Comparison of ENCODE assay signal across 8 cellular contexts in genomic region chr1:2044510-2045319, GRCh38. TPM values are rescaled to one million over a fixed set of nuclear protein-coding genes. Genes with fewer than 3 reads are reported as not detected.
A peak's percentile ranks its signal among the peaks of the same experiment; 100 is the strongest.
DNase-seq lines count a peak whose midpoint lies in the region; ATAC-seq, FAIRE-seq and TF ChIP-seq lines count a peak whose summit lies in the region.

No MANE protein-coding gene starts in this region.

- H3K9me3 ChIP-seq in A673 (ENCODE audit: low read depth, low read length, poor library complexity, severe bottlenecking), result no peaks in the 10 kb centered on the region
- no peaks in the 10 kb centered on the region for H3K9me3 ChIP-seq in naive thymus-derived CD4-positive, alpha-beta T cell (ENCODE audit: control insufficient read depth in 2 of 3, low read length in 3 of 3)

- TF ChIP-seq POLR2A in GM12892 (IDR thresholded peaks at IDR 0.05; ENCODE audit: low read depth, low read length), result no peak

- no peaks in the 10 kb centered on the region for H3K36me3 ChIP-seq in A673 (ENCODE audit: insufficient read depth, low read length, poor library complexity, severe bottlenecking)
- H3K36me3 ChIP-seq in naive thymus-derived CD4-positive, alpha-beta T cell (ENCODE audit: control insufficient read depth in 2 of 3, insufficient read depth in 3 of 3, low read length in 3 of 3), result no peaks in the 10 kb centered on the region

- no peaks in the 10 kb centered on the region for H3K36me3 Mint-ChIP-seq in naive thymus-derived CD4-positive, alpha-beta T cell

- DNase-seq in A673 (ENCODE audit: low spot score) (peak; percentile 78), GM12892 (ENCODE audit: insufficient read length) (peak; percentile 79), NOMO-1 treated with dmso at 0.1 percent for 144 hours (lab: John Stamatoyannopoulos, UW; ENCODE audit: unreplicated experiment) (peak; percentile 31), activated T-cell treated with anti-CD3 and anti-CD28 coated beads for 48 hours (ENCODE audit: low read depth) (peak; percentile 84)
- peak; percentile 65 to 94 (median 78) for DNase-seq in naive thymus-derived CD4-positive, alpha-beta T cell
- DNase-seq in stimulated activated CD8-positive, alpha-beta memory T cell treated with anti-CD3 and anti-CD28 coated beads, Interleukin-7, amount 100 ng/mL, for 4 hours (ENCODE audit: low read depth in 2 of 2), result peak; percentile 43 to 76

- H3K4me3 ChIP-seq in A673 (ENCODE audit: low read depth, low read length, poor library complexity, severe bottlenecking), result peak overlapping the region; percentile 24
- peak overlapping the region; percentile 35 for H3K4me3 ChIP-seq in naive thymus-derived CD4-positive, alpha-beta T cell (ENCODE audit: low read length)

- ATAC-seq in esophagus mucosa (peak; percentile 62), GM21723 (IDR thresholded peaks at IDR 0.05; ENCODE audit: unreplicated experiment) (no peak)
- peak; percentile 93 for ATAC-seq in naive thymus-derived CD4-positive, alpha-beta T cell

- peaks cover 12% of the 10 kb centered on the region for H3K27me3 ChIP-seq in A673 (replicated peaks; ENCODE audit: insufficient read depth, low read depth, low read length, poor library complexity)
- no peaks in the 10 kb centered on the region for H3K27me3 ChIP-seq in naive thymus-derived CD4-positive, alpha-beta T cell (ENCODE audit: control insufficient read depth in 2 of 2, insufficient read depth in 2 of 2, low read length in 2 of 2)

- peaks cover 5% of the 10 kb centered on the region for H3K4me1 ChIP-seq in A673 (ENCODE audit: insufficient read depth, low read length, poor library complexity, severe bottlenecking)
- H3K4me1 ChIP-seq in naive thymus-derived CD4-positive, alpha-beta T cell (ENCODE audit: control insufficient read depth in 2 of 2, insufficient read depth in 2 of 2, low read length in 2 of 2), result peaks cover 7 to 14% of the 10 kb centered on the region in 2 donors

- POLR2A ChIA-PET in A673 (lab: Charles Lee; ENCODE audit: low non-redundant PET), result no interaction called here
- POLR2A ChIA-PET in naive thymus-derived CD4-positive, alpha-beta T cell (lab: Charles Lee), result interaction anchor here (0.6 to 1.2 kb wide), 2 partner anchors 21 to 196 kb away, joined by 3 read pairs; no protein-coding TSS in a partner anchor

- H3K4me1 Mint-ChIP-seq in naive thymus-derived CD4-positive, alpha-beta T cell, result peaks cover 10 to 28% (median 22%) of the 10 kb centered on the region in 7 donors

- H3K27ac ChIP-seq in A673 (ENCODE audit: low read depth, low read length, poor library complexity, severe bottlenecking), result no peak overlapping the region
- no peak overlapping the region for H3K27ac ChIP-seq in naive thymus-derived CD4-positive, alpha-beta T cell (ENCODE audit: low read depth, low read length)

- TF ChIP-seq CTCF in A673 (conservative IDR thresholded peaks at IDR 0.05; ENCODE audit: low read depth, low read length), result peak; percentile 73

- FAIRE-seq in GM12892 (lab: Jason Lieb, UNC), result no peak

- peak overlapping the region in 1 of 9 donors; percentile 3 for H3K27ac Mint-ChIP-seq in naive thymus-derived CD4-positive, alpha-beta T cell

- no TSS peak for BruUV-seq in A673 (replicated peaks; lab: Mats Ljungman, UMichigan)

- peak overlapping the region in 8 of 10 donors; percentile 33 to 78 (median 52) for H3K4me3 Mint-ChIP-seq in naive thymus-derived CD4-positive, alpha-beta T cell

- peaks cover 0 to 35% (median 5%) of the 10 kb centered on the region in 5 donors for H3K27me3 Mint-ChIP-seq in naive thymus-derived CD4-positive, alpha-beta T cell

- intact Hi-C loops in A673 (cut with micrococcal nuclease; ENCODE audit: unreplicated experiment), result loop anchor here (1.0 kb wide), 2 partner anchors 84 to 100 kb away; no protein-coding TSS in a partner anchor
- intact Hi-C loops in naive thymus-derived CD4-positive, alpha-beta T cell (cut with micrococcal nuclease), result loop anchor here (1.0 to 10.0 kb wide), 3 partner anchors 84 to 140 kb away; no protein-coding TSS in a partner anchor

- H3K9me3 Mint-ChIP-seq in naive thymus-derived CD4-positive, alpha-beta T cell, result no peaks in the 10 kb centered on the region

- CTCF ChIA-PET in A673 (lab: Charles Lee), result interaction anchor here (0.6 to 2.1 kb wide), 8 partner anchors 8 to 842 kb away, joined by 3 to 23 read pairs (median 4); partner anchors contain the start of gene GABRD
- CTCF ChIA-PET in naive thymus-derived CD4-positive, alpha-beta T cell (lab: Charles Lee), result interaction anchor here (0.6 to 3.1 kb wide), 13 partner anchors 8 to 1042 kb away, joined by 3 to 18 read pairs (median 3); no protein-coding TSS in a partner anchor

RNA-seq across cellular contexts. Expression of gene PRKCZ, which starts 5.5 kb away (rescaled TPM):
- 1.9 and 3.2 TPM in 2 replicates for total RNA-seq in A673 (2021)
- polyA plus RNA-seq in GM12892 (2012; ENCODE audit: missing spikeins), result 2.6 TPM
- 21.3 TPM for total RNA-seq in esophagus mucosa
- 10 to 100 TPM in 4 of 5 experiments, 1 to 10 TPM in 1; 3.6 to 29.6 (median 24.5) TPM for total RNA-seq in naive thymus-derived CD4-positive, alpha-beta T cell
- polyA plus RNA-seq in naive thymus-derived CD4-positive, alpha-beta T cell, result 10 to 100 TPM in 1 of 2 donors, 1 to 10 TPM in 1; 7.1 to 12.7 TPM

RNA-seq across cellular contexts. Expression of gene GABRD, which starts 25.6 kb away (rescaled TPM):
- total RNA-seq in A673 (2021), result not detected in 2 replicates
- not detected for polyA plus RNA-seq in GM12892 (2012; ENCODE audit: missing spikeins)
- total RNA-seq in esophagus mucosa, result 0.36 TPM
- total RNA-seq in naive thymus-derived CD4-positive, alpha-beta T cell, result under 1 TPM in 2 of 5 experiments, not detected in 3; 0.17 to 0.21 TPM
- polyA plus RNA-seq in naive thymus-derived CD4-positive, alpha-beta T cell, result under 1 TPM in 1 of 2 donors, not detected in 1; 0.31 TPM

RNA-seq across cellular contexts. Expression of gene CFAP74, which starts 41.1 kb away (rescaled TPM):
- total RNA-seq in A673 (2021) (not detected in 2 replicates), esophagus mucosa (not detected)
- polyA plus RNA-seq in GM12892 (2012; ENCODE audit: missing spikeins), result not detected
- total RNA-seq in naive thymus-derived CD4-positive, alpha-beta T cell, result not detected
- polyA plus RNA-seq in naive thymus-derived CD4-positive, alpha-beta T cell, result not detected

Comparison
In these comparisons a context has a peak if more than half of its experiments do, and no peak if none do; other contexts are left out.
1. DNase-seq: peak in every context shown above with its lines; median percentile 84 in activated T-cell treated with anti-CD3 and anti-CD28 coated beads for 48 hours; 79 in GM12892; 78 in A673; 78 in naive thymus-derived CD4-positive, alpha-beta T cell; 60 in stimulated activated CD8-positive, alpha-beta memory T cell treated with anti-CD3 and anti-CD28 coated beads, Interleukin-7, amount 100 ng/mL, for 4 hours; 31 in NOMO-1 treated with dmso at 0.1 percent for 144 hours.